ENCODE assay signal across 8 cellular contexts in genomic region chr21:17818158-17819113, GRCh38. TPM values are rescaled to one million over a fixed set of nuclear protein-coding genes. Genes with fewer than 3 reads are reported as not detected.
DNase-seq lines count a peak whose midpoint lies in the region; ATAC-seq and TF ChIP-seq lines count a peak whose summit lies in the region.

No MANE protein-coding gene starts in this region.

- H3K27ac Mint-ChIP-seq in naive B cell, result peak overlapping the region; percentile 93 to 98 (median 95)
- H3K27ac Mint-ChIP-seq in stimulated activated naive CD8-positive, alpha-beta T cell treated with anti-CD3 and anti-CD28 coated beads, Interleukin-15, amount 100 ng/mL, for 72 hours, result peak overlapping the region; percentile 92 to 97

- TF ChIP-seq POLR2A in erythroblast (IDR thresholded peaks at IDR 0.05; ENCODE audit: low read length), result no peak

- ATAC-seq in HG02852 (IDR thresholded peaks at IDR 0.05; ENCODE audit: unreplicated experiment), result peak; percentile 7
- ATAC-seq in naive B cell (ENCODE audit: low read depth in 2 of 2), result peak; percentile 27 to 29
- peak; percentile 25 for ATAC-seq in stimulated activated naive CD8-positive, alpha-beta T cell treated with anti-CD3 and anti-CD28 coated beads, Interleukin-15, amount 100 ng/mL, for 72 hours

- peak overlapping the region; percentile 89 to 98 (median 95) for H3K4me3 Mint-ChIP-seq in naive B cell
- peak overlapping the region; percentile 92 to 97 for H3K4me3 Mint-ChIP-seq in stimulated activated naive CD8-positive, alpha-beta T cell treated with anti-CD3 and anti-CD28 coated beads, Interleukin-15, amount 100 ng/mL, for 72 hours

- H3K36me3 Mint-ChIP-seq in naive B cell, result peaks cover 7 to 12% of the 10 kb centered on the region in 2 donors

- peaks cover 26 to 38% (median 27%) of the 10 kb centered on the region in 3 donors for H3K4me1 Mint-ChIP-seq in naive B cell
- H3K4me1 Mint-ChIP-seq in stimulated activated naive CD8-positive, alpha-beta T cell treated with anti-CD3 and anti-CD28 coated beads, Interleukin-15, amount 100 ng/mL, for 72 hours, result peaks cover 46% of the 10 kb centered on the region

- H3K9me3 Mint-ChIP-seq in naive B cell, result no peaks in the 10 kb centered on the region
- no peaks in the 10 kb centered on the region for H3K9me3 Mint-ChIP-seq in stimulated activated naive CD8-positive, alpha-beta T cell treated with anti-CD3 and anti-CD28 coated beads, Interleukin-15, amount 100 ng/mL, for 72 hours

- DNase-seq in NCI-H2196 (lab: John Stamatoyannopoulos, UW; ENCODE audit: unreplicated experiment) (peak; percentile 11), NCI-H2196 treated with DMSO at 0.1 percent for 48 hours (lab: John Stamatoyannopoulos, UW; ENCODE audit: unreplicated experiment) (no peak), NCI-H345 (lab: John Stamatoyannopoulos, UW) (peak; percentile 41), erythroblast (lab: John Stamatoyannopoulos, UW) (peak; percentile 43 to 62), naive B cell (peak; percentile 57)
- DNase-seq in activated CD8-positive, alpha-beta memory T cell treated with anti-CD3 and anti-CD28 coated beads, Interleukin-2, amount 50 U/mL, for 48 hours, result peak; percentile 72
- DNase-seq in stimulated activated naive CD8-positive, alpha-beta T cell treated with anti-CD3 and anti-CD28 coated beads, Interleukin-15, amount 100 ng/mL, for 72 hours, result peak; percentile 41 to 45

- no peaks in the 10 kb centered on the region for H3K27me3 Mint-ChIP-seq in naive B cell
- no peaks in the 10 kb centered on the region for H3K27me3 Mint-ChIP-seq in stimulated activated naive CD8-positive, alpha-beta T cell treated with anti-CD3 and anti-CD28 coated beads, Interleukin-15, amount 100 ng/mL, for 72 hours

RNA-seq across cellular contexts. Expression of gene C21orf91, which starts 0.7 kb away (rescaled TPM):
- polyA plus RNA-seq in naive B cell (ENCODE audit: low read depth in 6 of 6), result 10 to 100 TPM; 18.5 to 35.2 (median 32.9) TPM
